ENCODE assay signal across 29 cellular contexts in genomic region chr13:25353344-25353743, GRCh38. TPM values are rescaled to one million over a fixed set of nuclear protein-coding genes. Genes with fewer than 3 reads are reported as not detected.
"Had no signal": no experiment of that assay in that cellular context is flagged by ENCODE, and none has a peak within 500 bp of the region (broad histone marks: within the 10 kb centered on the region; RNA-seq: fewer than 3 reads in every experiment).

No MANE protein-coding gene starts in this region.

- H3K4me1 Mint-ChIP-seq: endodermal cell had no signal

- H3K4me3 ChIP-seq: colonic mucosa, coronary artery, dorsolateral prefrontal cortex, esophagus muscularis mucosa, esophagus squamous epithelium, gastrocnemius medialis, gastroesophageal sphincter, heart left ventricle, heart right ventricle had no signal

- H3K36me3 ChIP-seq: colonic mucosa, esophagus muscularis mucosa, esophagus squamous epithelium, gastrocnemius medialis, gastroesophageal sphincter, heart left ventricle, heart right ventricle had no signal

- H3K9me3 Mint-ChIP-seq: dendritic cell treated with granulocyte-macrophage colony-stimulating factor and Interleukin-4, amounts not matched to agents 40 ng/mL and 50 ng/mL, for 4 days; effector memory CD8-positive, alpha-beta T cell had no signal

- H3K27ac ChIP-seq: colonic mucosa, coronary artery, dorsolateral prefrontal cortex, epithelial cell of prostate, esophagus muscularis mucosa, esophagus squamous epithelium, foreskin keratinocyte, gastrocnemius medialis, gastroesophageal sphincter, heart left ventricle, heart right ventricle had no signal

- H3K4me1 ChIP-seq: colonic mucosa, esophagus muscularis mucosa, esophagus squamous epithelium, foreskin keratinocyte, gastrocnemius medialis, gastroesophageal sphincter, heart left ventricle, heart right ventricle had no signal

- H3K4me3 Mint-ChIP-seq: dendritic cell treated with granulocyte-macrophage colony-stimulating factor and Interleukin-4, amounts not matched to agents 40 ng/mL and 50 ng/mL, for 4 days; effector memory CD8-positive, alpha-beta T cell; endodermal cell had no signal

- FAIRE-seq: colon, endometrium, endothelial cell of umbilical vein, frontal cortex had no signal

- H3K9me3 ChIP-seq: colonic mucosa, esophagus muscularis mucosa, esophagus squamous epithelium, gastrocnemius medialis, gastroesophageal sphincter, heart left ventricle, heart right ventricle had no signal

- H3K27ac Mint-ChIP-seq: dendritic cell treated with granulocyte-macrophage colony-stimulating factor and Interleukin-4, amounts not matched to agents 40 ng/mL and 50 ng/mL, for 4 days; effector memory CD8-positive, alpha-beta T cell; endodermal cell had no signal

- ATAC-seq: effector memory CD8-positive, alpha-beta T cell; esophagus mucosa; foreskin keratinocyte; gastrocnemius medialis; gastroesophageal sphincter; heart left ventricle; heart right ventricle had no signal

- DNase-seq: colonic mucosa; cortex of kidney; dermis blood vessel endothelial cell; dorsolateral prefrontal cortex; effector CD4-positive, alpha-beta T cell; effector CD8-positive, alpha-beta T cell; effector memory CD4-positive, alpha-beta T cell; effector memory CD8-positive, alpha-beta T cell; endodermal cell; erythroblast; esophagus squamous epithelium; foreskin fibroblast; foreskin keratinocyte; foreskin melanocyte; gastrocnemius medialis; glutamatergic neuron; head of caudate nucleus; heart left ventricle; heart right ventricle had no signal

- H3K27me3 ChIP-seq: colonic mucosa, dorsolateral prefrontal cortex had no signal

RNA-seq across cellular contexts. Expression of gene ATP8A2, which starts 18.4 kb away (rescaled TPM):
- total RNA-seq: esophagus mucosa, esophagus squamous epithelium, gastrocnemius medialis had no signal
